In genomic region chr11:67356867-67357561, GRCh38 we compare ENCODE assay signal across 8 cellular contexts. TPM values are rescaled to one million over a fixed set of nuclear protein-coding genes. Genes with fewer than 3 reads are reported as not detected.
DNase-seq lines count a peak whose midpoint lies in the region; ATAC-seq, FAIRE-seq and TF ChIP-seq lines count a peak whose summit lies in the region.

No MANE protein-coding gene starts in this region.

- H3K36me3 ChIP-seq in KOPT-K1 (ENCODE audit: insufficient read depth, low read length) (no peaks in the 10 kb centered on the region), ovary (no peaks in the 10 kb centered on the region)

- H3K4me3 ChIP-seq in ovary, result no peak overlapping the region

- peak; percentile 88 to 95 (median 93) for TF ChIP-seq CTCF in ovary (IDR thresholded peaks at IDR 0.05)

- TF ChIP-seq EP300 in ovary (IDR thresholded peaks at IDR 0.05), result no peak

- intact Hi-C loops in ovary (cut with DNase I), result loop anchor here in 2 of 4 donors (1.0 to 5.0 kb wide), 3 partner anchors 25 to 145 kb away; no protein-coding TSS in a partner anchor

- peaks cover 14% of the 10 kb centered on the region for H3K4me1 ChIP-seq in ovary (ENCODE audit: insufficient read depth)

- ATAC-seq in HG02885 (IDR thresholded peaks at IDR 0.05; ENCODE audit: poor library complexity, unreplicated experiment), result no peak

- FAIRE-seq in frontal cortex (lab: Jason Lieb, UNC) (no peak), urothelium cell line (lab: Jason Lieb, UNC) (no peak)

- H3K9me3 ChIP-seq in KOPT-K1 (ENCODE audit: insufficient read depth, low read length, poor library complexity, severe bottlenecking) (no peaks in the 10 kb centered on the region), ovary (no peaks in the 10 kb centered on the region)

- peak; percentile 23; the same call in 1 of the 2 replicates for TF ChIP-seq POLR2A in Raji (IDR thresholded peaks at IDR 0.05; ENCODE audit: insufficient read depth, low read depth, low read length)
- TF ChIP-seq POLR2A in ovary (IDR thresholded peaks at IDR 0.05), result no peak

- DNase-seq in DMS53 treated with DMSO at 0.1 percent for 48 hours (lab: John Stamatoyannopoulos, UW; ENCODE audit: unreplicated experiment) (peak; percentile 86), frontal cortex (ENCODE audit: low spot score in 2 of 2) (peak; percentile 53 to 72), ovary (peak in 4 of 5 donors; percentile 72 to 79 (median 72)), urothelium cell line (ENCODE audit: low spot score) (peak; percentile 80)
- peak; percentile 70 for DNase-seq in activated naive CD4-positive, alpha-beta T cell treated with Interleukin-2 at 50 U/mL for 16 hours

- no peaks in the 10 kb centered on the region for H3K27me3 ChIP-seq in ovary

- WGBS in ovary, 3 donors, result 23 to 27% (median 24%) methylated on average over 3 of the region's 3 CpGs

- H3K27ac ChIP-seq in KOPT-K1 (ENCODE audit: low read depth, low read length, poor library complexity, severe bottlenecking) (peak overlapping the region; percentile 24), ovary (peak overlapping the region; percentile 96 to 98)

RNA-seq across cellular contexts. Expression of gene POLD4, which starts 3.7 kb away (rescaled TPM):
- total RNA-seq in frontal cortex, result 3.7 TPM
- 10 to 100 TPM; 22.6 to 57.7 (median 47.2) TPM for total RNA-seq in ovary
- polyA plus RNA-seq in ovary, result 10 to 100 TPM; 12.5 to 87.8 TPM

RNA-seq across cellular contexts. Expression of gene CLCF1, which starts 16.4 kb away (rescaled TPM):
- total RNA-seq in frontal cortex, result under 0.01 TPM
- total RNA-seq in ovary, result 10 to 100 TPM in 1 of 7 donors, 1 to 10 TPM in 6; 3.4 to 22.9 (median 5.0) TPM
- 1 to 10 TPM; 2.5 to 9.6 TPM for polyA plus RNA-seq in ovary

RNA-seq across cellular contexts. Expression of gene RAD9A, which starts 34.8 kb away (rescaled TPM):
- total RNA-seq in frontal cortex (11.8 TPM), ovary (10 to 100 TPM; 13.9 to 51.7 (median 23.5) TPM)
- 10 to 100 TPM in 1 of 2 donors, 1 to 10 TPM in 1; 3.1 to 20.3 TPM for polyA plus RNA-seq in ovary

RNA-seq across cellular contexts. Expression of gene PPP1CA, which starts 44.6 kb away (rescaled TPM):
- 69.3 TPM for total RNA-seq in frontal cortex
- 10 to 100 TPM; 32.2 to 86.9 (median 55.5) TPM for total RNA-seq in ovary
- 10 to 100 TPM; 43.7 to 54.9 TPM for polyA plus RNA-seq in ovary

RNA-seq across cellular contexts. Expression of gene TBC1D10C, which starts 46.9 kb away (rescaled TPM):
- not detected for total RNA-seq in frontal cortex
- total RNA-seq in ovary, result 1 to 10 TPM in 3 of 7 donors, under 1 TPM in 4; 0.15 to 2.0 (median 1.00) TPM
- polyA plus RNA-seq in ovary, result 1 to 10 TPM in 1 of 2 donors, under 1 TPM in 1; 0.32 to 1.6 TPM
